ENCODE assay signal across 1 cellular context in the genomic region with DNA sequence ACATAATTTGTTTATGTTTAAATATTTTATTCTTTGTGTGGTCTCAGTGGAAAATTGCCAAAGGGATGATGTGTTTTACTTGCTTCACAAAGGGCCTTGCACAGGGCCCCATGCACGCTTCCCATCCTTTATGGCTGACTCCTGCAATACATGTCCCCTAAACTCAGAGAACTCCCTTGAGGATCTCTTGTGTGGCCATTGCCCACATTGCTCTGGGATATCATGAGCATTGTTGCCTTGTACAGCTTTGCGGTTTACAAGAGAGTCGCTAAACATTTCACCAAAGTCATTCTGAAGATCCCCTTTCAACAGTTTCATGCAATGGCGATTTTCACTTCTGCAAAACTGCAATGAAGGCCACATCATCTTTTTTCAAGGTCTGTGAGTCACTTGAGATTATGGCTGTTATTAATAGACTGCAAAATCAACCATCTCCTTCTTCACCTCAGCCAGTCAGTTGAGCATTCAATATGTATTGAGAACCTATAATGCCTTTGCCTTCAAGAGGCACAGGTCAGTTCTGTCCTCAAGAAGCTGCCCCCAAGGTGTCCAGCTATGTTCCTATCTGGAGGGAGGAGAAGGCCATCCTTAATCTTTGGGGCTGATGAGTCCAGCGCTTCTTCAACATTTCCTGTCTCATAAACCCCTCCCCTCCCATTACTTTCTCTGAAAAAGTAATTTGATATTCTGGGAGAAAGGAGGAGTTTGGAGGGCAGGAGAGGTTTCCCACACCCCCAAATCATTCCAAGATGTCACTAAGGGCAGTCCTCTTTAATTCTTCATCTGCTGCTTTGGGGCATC.
TF ChIP-seq lines count a peak whose summit lies in the region.

No MANE protein-coding gene starts in this region.

TF ChIP-seq in K562, 482 proteins besides CTCF, POLR2A, EP300 and RAD21 (continued from another document and continues in another):
- no peak for TF ChIP-seq TSHZ1 (CRISPR knock-in tag; IDR thresholded peaks at IDR 0.05)
- TF ChIP-seq MBD1 (CRISPR knock-in tag; IDR thresholded peaks at IDR 0.05): no peak
- TF ChIP-seq MITF (IDR thresholded peaks at IDR 0.05): no peak
- no peak for TF ChIP-seq MGA (IDR thresholded peaks at IDR 0.05)
- no peak for TF ChIP-seq RFX7 (CRISPR knock-in tag; IDR thresholded peaks at IDR 0.05)
- TF ChIP-seq ZFP1 (CRISPR knock-in tag; IDR thresholded peaks at IDR 0.05): no peak
- TF ChIP-seq FOXP1 (CRISPR knock-in tag; IDR thresholded peaks at IDR 0.05): no peak; the same call in 1 of the 2 replicates
- TF ChIP-seq ZBTB12 (CRISPR knock-in tag; IDR thresholded peaks at IDR 0.05): no peak
- no peak for TF ChIP-seq NFYB (IDR thresholded peaks at IDR 0.05; ENCODE audit: extremely low read depth, insufficient read length)
- TF ChIP-seq KLF16 (IDR thresholded peaks at IDR 0.05): no peak
- TF ChIP-seq POLR2H (tag; IDR thresholded peaks at IDR 0.05; ENCODE audit: low read depth): no peak
- TF ChIP-seq ZFP91 (CRISPR knock-in tag; IDR thresholded peaks at IDR 0.05): no peak
- TF ChIP-seq FOXA1 (IDR thresholded peaks at IDR 0.05; ENCODE audit: borderline replicate concordance): no peak
- no peak for TF ChIP-seq ZNF232 (CRISPR knock-in tag; IDR thresholded peaks at IDR 0.05)
- TF ChIP-seq XRCC5 (IDR thresholded peaks at IDR 0.05; ENCODE audit: low read depth, low read length): no peak
- TF ChIP-seq EHMT2 (IDR thresholded peaks at IDR 0.05): peak; percentile 37; the same call in 1 of the 2 replicates
- TF ChIP-seq ZNF41 (CRISPR knock-in tag; conservative IDR thresholded peaks at IDR 0.05): no peak
- no peak for TF ChIP-seq PCBP2 (IDR thresholded peaks at IDR 0.05; ENCODE audit: low read depth, low read length, poor library complexity, severe bottlenecking)
- TF ChIP-seq SMARCA5 (IDR thresholded peaks at IDR 0.05): no peak
- no peak for TF ChIP-seq ZNF217 (CRISPR knock-in tag; IDR thresholded peaks at IDR 0.05)
- no peak for TF ChIP-seq CHD1 (IDR thresholded peaks at IDR 0.05; ENCODE audit: low read length)
- peak; percentile 81; the same call in 1 of the 2 replicates for TF ChIP-seq SPI1 (IDR thresholded peaks at IDR 0.05; ENCODE audit: borderline replicate concordance, low read depth, low read length)
- 0 out of 2 replicates have a peak, but pooled peaks have one; percentile 33 for TF ChIP-seq L3MBTL2 (IDR thresholded peaks at IDR 0.05)
- TF ChIP-seq, protein P1, sequence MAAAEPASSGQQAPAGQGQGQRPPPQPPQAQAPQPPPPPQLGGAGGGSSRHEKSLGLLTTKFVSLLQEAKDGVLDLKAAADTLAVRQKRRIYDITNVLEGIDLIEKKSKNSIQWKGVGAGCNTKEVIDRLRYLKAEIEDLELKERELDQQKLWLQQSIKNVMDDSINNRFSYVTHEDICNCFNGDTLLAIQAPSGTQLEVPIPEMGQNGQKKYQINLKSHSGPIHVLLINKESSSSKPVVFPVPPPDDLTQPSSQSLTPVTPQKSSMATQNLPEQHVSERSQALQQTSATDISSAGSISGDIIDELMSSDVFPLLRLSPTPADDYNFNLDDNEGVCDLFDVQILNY (CRISPR knock-in tag; IDR thresholded peaks at IDR 0.05): no peak
- no peak for TF ChIP-seq GATA2 (CRISPR knock-in tag; IDR thresholded peaks at IDR 0.05)
- peak; percentile 56; the same call in 1 of the 2 replicates for TF ChIP-seq GTF2E2 (tag; IDR thresholded peaks at IDR 0.05)
- TF ChIP-seq ZBTB26 (CRISPR knock-in tag; IDR thresholded peaks at IDR 0.05): no peak
- no peak for TF ChIP-seq PML (IDR thresholded peaks at IDR 0.05; ENCODE audit: low read length)
- no peak for TF ChIP-seq SAFB (IDR thresholded peaks at IDR 0.05; ENCODE audit: borderline replicate concordance, low read depth, low read length)
